In the genomic region with DNA sequence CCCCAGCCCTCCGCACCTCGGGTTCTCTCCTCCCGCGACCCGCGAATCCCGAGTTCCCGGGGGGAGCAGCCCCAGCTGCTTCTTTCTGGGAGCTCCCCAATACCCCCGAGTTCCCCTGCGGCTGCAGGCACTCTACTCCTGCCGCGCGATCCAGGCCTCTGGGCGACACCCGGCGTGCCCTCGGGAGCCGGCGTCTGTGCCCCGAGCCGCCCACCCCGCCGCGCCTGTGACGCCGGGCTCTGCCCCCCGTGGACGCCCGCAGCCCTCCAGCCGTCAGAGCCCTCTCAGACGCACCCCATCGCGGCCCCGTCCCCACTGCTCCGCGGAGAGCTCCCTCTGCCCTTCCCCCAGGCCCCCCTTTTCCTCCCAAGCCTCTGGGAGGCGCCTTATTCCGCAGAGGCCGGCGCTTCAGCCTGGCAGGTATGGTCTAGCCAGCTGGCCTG, we compare ENCODE assay signal across 9 cellular contexts. TPM values are rescaled to one million over a fixed set of nuclear protein-coding genes. Genes with fewer than 3 reads are reported as not detected.
DNase-seq lines count a peak whose midpoint lies in the region; ATAC-seq, FAIRE-seq and TF ChIP-seq lines count a peak whose summit lies in the region.
"Had no signal": no experiment of that assay in that cellular context is flagged by ENCODE, and none has a peak within 500 bp of the region (broad histone marks: within the 10 kb centered on the region; RNA-seq: fewer than 3 reads in every experiment).

No MANE protein-coding gene starts in this region.

- TF ChIP-seq POLR2A in GM12891 (IDR thresholded peaks at IDR 0.05; ENCODE audit: low read depth, low read length) = no peak

- intact Hi-C loops in tibial artery (cut with DNase I; ENCODE audit: low total_unique reads) = no loop called here

- no peaks in the 10 kb centered on the region for H3K36me3 ChIP-seq in tibial artery

- CTCF ChIA-PET in AG04449 (lab: Yijun Ruan, JAX) = no interaction called here

- no peaks in the 10 kb centered on the region for H3K9me3 Mint-ChIP-seq in mesothelial cell of epicardium

- H3K27ac Mint-ChIP-seq in mesothelial cell of epicardium = no peak overlapping the region

- peaks cover 14% of the 10 kb centered on the region for H3K4me1 Mint-ChIP-seq in mesothelial cell of epicardium

- no peak overlapping the region for H3K27ac ChIP-seq in tibial artery

- DNase-seq in AG04449 (ENCODE audit: low read depth, low spot score) (no peak), NCI-H2196 (lab: John Stamatoyannopoulos, UW; ENCODE audit: unreplicated experiment) (peak; percentile 31), choroid plexus epithelial cell (ENCODE audit: low read depth) (no peak), mesothelial cell of epicardium (ENCODE audit: low spot score in 2 of 2, unreplicated experiment in 2 of 2) (no peak), tibial artery (no peak), GM12891 (ENCODE audit: insufficient read length, low spot score) (no peak), cortex of kidney (lab: John Stamatoyannopoulos, UW) (no peak)

- ATAC-seq in GM19397 (IDR thresholded peaks at IDR 0.05; ENCODE audit: unreplicated experiment) = peak; percentile 8

- H3K9me3 ChIP-seq in tibial artery = no peaks in the 10 kb centered on the region

- H3K4me3 ChIP-seq in AG04449 (ENCODE audit: low read depth, low read length) (peak overlapping the region; percentile 40), choroid plexus epithelial cell (ENCODE audit: low read depth, low read length) (peak overlapping the region; percentile 32), tibial artery (peak overlapping the region; percentile 53 to 68)

- POLR2A ChIA-PET in AG04449 (lab: Yijun Ruan, JAX) = no interaction called here

- peaks cover 67% of the 10 kb centered on the region for H3K27me3 Mint-ChIP-seq in mesothelial cell of epicardium (ENCODE audit: low read depth)

- TF ChIP-seq CTCF in AG04449 (IDR thresholded peaks at IDR 0.05; ENCODE audit: insufficient read depth, low read length, missing control alignments) (no peak), choroid plexus epithelial cell (conservative IDR thresholded peaks at IDR 0.05; ENCODE audit: low read depth, low read length) (no peak), mesothelial cell of epicardium (IDR thresholded peaks at IDR 0.05; ENCODE audit: unreplicated experiment) (no peak), tibial artery (IDR thresholded peaks at IDR 0.05) (no peak)

- peaks cover 0 to 17% (median 12%) of the 10 kb centered on the region in 4 donors for H3K4me1 ChIP-seq in tibial artery

- peak overlapping the region; percentile 63 for H3K4me3 Mint-ChIP-seq in mesothelial cell of epicardium

- no peak for FAIRE-seq in GM12891 (lab: Jason Lieb, UNC)

- no peaks in the 10 kb centered on the region for H3K36me3 Mint-ChIP-seq in mesothelial cell of epicardium

- no peaks in the 10 kb centered on the region for H3K27me3 ChIP-seq in tibial artery

TF ChIP-seq in GM12891, 5 proteins besides CTCF, POLR2A, EP300 and RAD21:
- TF ChIP-seq PAX5 (IDR thresholded peaks at IDR 0.05; ENCODE audit: insufficient read depth, low read length, severe bottlenecking) (no peak), TAF1 (IDR thresholded peaks at IDR 0.05; ENCODE audit: low read depth, low read length) (no peak), SPI1 (IDR thresholded peaks at IDR 0.05; ENCODE audit: low read depth, low read length) (no peak)

RNA-seq across cellular contexts. Expression of a gene that starts 0.4 kb away (rescaled TPM):
- total RNA-seq in mesothelial cell of epicardium = 8.9 to 9.9 TPM (median 9.5 TPM) in 3 replicates
- 0.17 TPM for polyA plus RNA-seq in GM12891 (2012; ENCODE audit: low read depth, missing spikeins)

RNA-seq across cellular contexts. Expression of a gene that starts 56.0 kb away (rescaled TPM):
- not detected in 3 replicates for total RNA-seq in mesothelial cell of epicardium
- 0.21 TPM for polyA plus RNA-seq in GM12891 (2012; ENCODE audit: low read depth, missing spikeins)
- total RNA-seq: dermis microvascular lymphatic vessel endothelial cell had no signal
